Comparison of ENCODE assay signal across 9 cellular contexts in the genomic region with DNA sequence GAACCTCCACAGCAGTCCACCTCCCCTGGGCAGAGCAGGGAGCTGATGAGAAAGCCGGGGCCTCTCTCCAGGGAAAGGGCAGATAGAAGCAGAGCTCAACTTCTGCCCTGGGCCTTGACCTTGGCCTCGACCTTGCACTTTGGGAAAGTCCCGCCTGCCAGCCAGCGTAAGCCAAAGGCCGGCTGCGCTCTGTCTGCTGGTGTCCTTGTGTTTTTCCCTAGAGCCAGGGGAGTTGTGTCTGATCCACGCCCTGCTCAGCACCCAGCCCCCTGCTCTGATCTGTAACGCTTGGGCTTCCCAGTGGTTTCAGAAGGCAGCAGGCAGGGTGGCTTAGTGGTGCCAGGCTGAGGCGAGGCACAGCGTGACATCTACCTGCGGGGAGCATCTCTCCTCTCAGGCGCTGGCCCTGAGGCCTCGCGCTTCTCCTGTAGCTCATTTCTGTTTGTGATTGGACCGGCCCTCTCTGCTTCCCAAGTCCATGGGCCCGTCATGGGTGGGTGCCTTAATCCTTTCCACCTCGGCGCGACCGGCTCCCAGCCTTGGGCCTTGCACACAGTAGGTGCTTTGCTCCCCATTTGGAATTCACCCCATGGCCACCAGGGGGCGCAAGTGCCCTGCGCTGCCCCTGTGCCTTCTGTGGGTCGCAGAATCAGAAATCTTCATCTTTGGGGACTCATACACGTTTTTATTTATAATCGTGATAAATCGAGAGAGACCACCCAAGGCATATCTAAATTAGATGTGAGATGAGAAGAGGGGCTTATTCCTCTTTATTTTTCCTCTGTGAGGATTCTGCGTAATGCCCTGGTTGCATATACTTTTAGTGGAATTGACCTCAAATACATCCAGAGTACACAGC. TPM values are rescaled to one million over a fixed set of nuclear protein-coding genes. Genes with fewer than 3 reads are reported as not detected.
DNase-seq lines count a peak whose midpoint lies in the region; ATAC-seq and TF ChIP-seq lines count a peak whose summit lies in the region.
"Had no signal": no experiment of that assay in that cellular context is flagged by ENCODE, and none has a peak within 500 bp of the region (broad histone marks: within the 10 kb centered on the region; RNA-seq: fewer than 3 reads in every experiment).

No MANE protein-coding gene starts in this region.

- H3K27ac ChIP-seq in heart left ventricle (no peak overlapping the region), ovary (no peak overlapping the region)
- H3K27ac ChIP-seq: epithelial cell of prostate had no signal

- 58 to 75% (median 68%) methylated on average over 16 to 27 of the region's 27 CpGs for WGBS in heart left ventricle, 4 donors
- WGBS in ovary, 3 donors = 47 to 58% (median 47%) methylated on average over 27 of the region's 27 CpGs

- intact Hi-C loops in heart left ventricle (cut with DNase I) (loop anchor here in 1 of 10 donors (10.0 kb wide), 1 partner anchor 51 kb away; the partner anchor contains the start of gene EIF4A3), Right ventricle myocardium inferior (cut with DNase I) (no loop called here), ovary (cut with DNase I) (loop anchor here in 1 of 4 donors (10.0 kb wide), 1 partner anchor 169 kb away; no protein-coding TSS in a partner anchor)

- ATAC-seq in heart left ventricle = no peak
- ATAC-seq in Right ventricle myocardium inferior = no peak
- ATAC-seq in central memory CD8-positive, alpha-beta T cell (replicated peaks; ENCODE audit: extremely low read depth, poor library complexity, severe bottlenecking) = no peak
- no peak for ATAC-seq in GM19395 (IDR thresholded peaks at IDR 0.05; ENCODE audit: unreplicated experiment)

- TF ChIP-seq CTCF in heart left ventricle (IDR thresholded peaks at IDR 0.05) (peak; percentile 55 to 93 (median 74)), ovary (IDR thresholded peaks at IDR 0.05) (peak; percentile 52 to 69 (median 58))

- H3K4me1 ChIP-seq in heart left ventricle (peaks cover 0 to 20% (median 10%) of the 10 kb centered on the region in 12 donors), ovary (ENCODE audit: insufficient read depth) (no peaks in the 10 kb centered on the region)

- no peak overlapping the region for H3K27ac Mint-ChIP-seq in central memory CD8-positive, alpha-beta T cell (ENCODE audit: low read depth)

- H3K36me3 ChIP-seq in heart left ventricle (no peaks in the 10 kb centered on the region), ovary (no peaks in the 10 kb centered on the region)

- H3K27me3 ChIP-seq in heart left ventricle (peaks cover 0 to 4% (median 0%) of the 10 kb centered on the region in 9 donors), ovary (no peaks in the 10 kb centered on the region)

- no peak for TF ChIP-seq EP300 in ovary (IDR thresholded peaks at IDR 0.05)

- H3K4me3 ChIP-seq in heart left ventricle = no peak overlapping the region
- H3K4me3 ChIP-seq in ovary = no peak overlapping the region

- peaks cover 18% of the 10 kb centered on the region for H3K27me3 Mint-ChIP-seq in central memory CD8-positive, alpha-beta T cell

- peaks cover 4% of the 10 kb centered on the region for H3K36me3 Mint-ChIP-seq in central memory CD8-positive, alpha-beta T cell (ENCODE audit: insufficient read depth)

- H3K4me1 Mint-ChIP-seq in central memory CD8-positive, alpha-beta T cell = peaks cover 5% of the 10 kb centered on the region

- H3K9me3 ChIP-seq in heart left ventricle (no peaks in the 10 kb centered on the region), ovary (no peaks in the 10 kb centered on the region)

- H3K4me3 Mint-ChIP-seq in central memory CD8-positive, alpha-beta T cell = no peak overlapping the region

- H3K9me3 Mint-ChIP-seq in central memory CD8-positive, alpha-beta T cell = no peaks in the 10 kb centered on the region

- no peak for TF ChIP-seq POLR2A in heart left ventricle (IDR thresholded peaks at IDR 0.05)
- TF ChIP-seq POLR2A in ovary (IDR thresholded peaks at IDR 0.05) = no peak

- no peak for DNase-seq in heart left ventricle
- no peak for DNase-seq in Right ventricle myocardium inferior (ENCODE audit: missing footprints)
- DNase-seq in activated CD4-positive, CD25-positive, alpha-beta regulatory T cell treated with anti-CD3 and anti-CD28 coated beads, Interleukin-2, amount 50 U/mL, for 72 hours = peak; percentile 75
- DNase-seq in central memory CD8-positive, alpha-beta T cell (ENCODE audit: low spot score in 2 of 2) = peak; percentile 40 to 62
- DNase-seq in ovary = peak in 1 of 5 donors; percentile 33
- no peak for DNase-seq in NCI-H1694 (lab: John Stamatoyannopoulos, UW)
- DNase-seq in dedifferentiated amniotic fluid mesenchymal stem cell (ENCODE audit: extremely low spot score) = no peak

RNA-seq across cellular contexts. Expression of gene SGSH, which starts 24.2 kb away (rescaled TPM):
- total RNA-seq in heart left ventricle (10 to 100 TPM in 8 of 9 donors, 1 to 10 TPM in 1; 6.4 to 27.0 (median 14.9) TPM), Right ventricle myocardium inferior (12.4 TPM), ovary (10 to 100 TPM; 10.8 to 39.9 (median 30.6) TPM)
- polyA plus RNA-seq in heart left ventricle (10 to 100 TPM; 11.9 to 12.8 TPM), ovary (10 to 100 TPM; 13.0 to 23.3 TPM)

RNA-seq across cellular contexts. Expression of gene SLC26A11, which starts 24.3 kb away (rescaled TPM):
- total RNA-seq in heart left ventricle (10 to 100 TPM in 2 of 9 donors, 1 to 10 TPM in 7; 2.4 to 13.0 (median 4.6) TPM), Right ventricle myocardium inferior (3.9 TPM), ovary (10 to 100 TPM; 18.4 to 30.3 (median 24.2) TPM)
- polyA plus RNA-seq in heart left ventricle (1 to 10 TPM; 2.7 to 3.4 TPM), ovary (10 to 100 TPM in 1 of 2 donors, 1 to 10 TPM in 1; 8.4 to 20.0 TPM)

RNA-seq across cellular contexts. Expression of gene CARD14, which starts 26.1 kb away (rescaled TPM):
- total RNA-seq in heart left ventricle (under 1 TPM in 4 of 9 donors, not detected in 5; 0.18 to 0.44 (median 0.19) TPM), Right ventricle myocardium inferior (not detected), ovary (1 to 10 TPM in 1 of 7 donors, under 1 TPM in 4, not detected in 2; 0.10 to 2.3 (median 0.18) TPM)
- polyA plus RNA-seq in heart left ventricle (under 1 TPM; 0.11 to 0.19 TPM), ovary (under 1 TPM in 1 of 2 donors, not detected in 1; 0.16 TPM)

RNA-seq across cellular contexts. Expression of gene EIF4A3, which starts 49.0 kb away (rescaled TPM):
- total RNA-seq in heart left ventricle (10 to 100 TPM; 20.4 to 45.1 (median 31.6) TPM), Right ventricle myocardium inferior (31.3 TPM), ovary (100 to 1,000 TPM in 2 of 7 donors, 10 to 100 TPM in 5; 81.6 to 114 (median 93.6) TPM)
- polyA plus RNA-seq in heart left ventricle (10 to 100 TPM; 17.8 to 57.5 TPM), ovary (10 to 100 TPM; 71.2 to 87.8 TPM)

Comparison
In these comparisons a context has a peak if more than half of its experiments do, and no peak if none do; other contexts are left out.
1. DNase-seq: peak in activated CD4-positive, CD25-positive, alpha-beta regulatory T cell treated with anti-CD3 and anti-CD28 coated beads, Interleukin-2, amount 50 U/mL, for 72 hours (single experiment) and central memory CD8-positive, alpha-beta T cell (2 of 2); none in heart left ventricle (0 of 5), Right ventricle myocardium inferior (single experiment), NCI-H1694 (single experiment) and dedifferentiated amniotic fluid mesenchymal stem cell (single experiment).